Comparison of ENCODE assay signal across 22 cellular contexts in the genomic region with DNA sequence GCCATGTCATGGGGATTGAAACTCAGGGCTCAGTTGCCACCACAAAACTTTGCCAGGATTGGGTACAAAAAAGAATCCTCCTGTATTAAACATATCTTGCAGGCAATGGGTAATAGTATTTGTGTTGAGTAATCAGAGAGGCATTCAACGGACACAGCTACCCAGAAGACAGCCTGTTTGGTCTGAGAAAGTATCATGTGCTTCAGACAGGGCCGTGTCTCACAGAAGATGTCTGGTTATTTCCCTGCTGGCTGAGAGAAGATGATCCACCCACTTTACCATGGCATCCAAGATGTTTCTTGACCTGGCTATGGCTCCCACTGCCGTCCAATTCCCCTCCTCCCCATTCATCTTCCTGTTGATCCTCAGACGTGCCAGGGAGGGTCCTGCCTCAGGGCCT.
"Had no signal": no experiment of that assay in that cellular context is flagged by ENCODE, and none has a peak within 500 bp of the region (broad histone marks: within the 10 kb centered on the region; RNA-seq: fewer than 3 reads in every experiment).

No MANE protein-coding gene starts in this region.

- DNase-seq: activated B cell treated with CpG ODN at 0.5 μM for 24 hours; activated CD4-positive, alpha-beta T cell treated with anti-CD3 and anti-CD28 coated beads for 1 hour; activated CD4-positive, alpha-beta T cell treated with anti-CD3 and anti-CD28 coated beads, Interleukin-2, amount 10 ng/mL, durations not matched to agents 24 days and 14 days; activated CD4-positive, alpha-beta T cell treated with anti-CD3 and anti-CD28 coated beads, Interleukin-2, amount 50 U/mL, for 48 hours; activated effector memory CD4-positive, alpha-beta T cell treated with anti-CD3 and anti-CD28 coated beads, Interleukin-2, amount 50 U/mL, for 16 hours; activated naive CD4-positive, alpha-beta T cell treated with Interleukin-2 at 50 U/mL for 16 hours; activated T-cell treated with anti-CD3 and anti-CD28 coated beads, Interleukin-2, amount 50 U/mL, for 4 hours; caudate nucleus; MM.1S; NCI-H1105 treated with DMSO at 0.1 percent for 48 hours; NCI-H1436 treated with DMSO at 0.1 percent for 48 hours; NCI-H187; NCI-H2081; NCI-H446 treated with DMSO at 0.1 percent for 48 hours; NCI-H526; NCI-H82; OCI-M1; Right ventricle myocardium superior; SJCRH30; T-helper 17 cell; T-helper 9 cell had no signal

- H3K4me3 ChIP-seq: breast epithelium, SJCRH30 had no signal
